1 cellular context compared by ENCODE assay signal in the genomic region with DNA sequence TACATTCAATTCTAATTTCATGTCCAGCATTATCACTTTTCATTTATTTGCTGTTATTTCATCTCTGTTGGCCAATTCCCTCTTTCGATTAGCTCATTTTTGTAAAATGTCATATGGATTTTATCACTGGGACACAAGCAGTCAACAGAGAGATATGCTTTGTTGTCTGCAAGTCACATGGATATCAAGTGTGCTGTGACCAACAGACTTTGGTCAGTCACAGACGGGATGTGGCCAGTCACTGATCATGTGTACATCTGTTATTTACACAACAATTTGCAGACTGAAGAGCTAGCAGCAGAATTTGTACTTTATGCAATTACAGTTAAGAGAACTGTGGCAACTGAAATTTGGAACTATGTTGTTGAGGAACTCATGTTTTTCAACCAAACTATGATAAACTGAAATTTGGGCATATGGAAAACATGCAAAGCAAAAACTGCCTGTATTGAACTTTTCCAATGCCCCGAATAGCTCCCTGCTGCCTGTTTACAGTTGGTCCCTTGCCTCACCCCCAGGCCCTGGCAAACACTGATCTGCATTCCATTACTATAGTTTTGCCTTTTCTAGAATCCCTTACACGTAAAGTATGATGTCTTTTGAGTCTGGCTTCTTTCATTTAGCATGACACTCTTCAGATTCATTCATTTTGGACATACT.
A peak's percentile ranks its signal among the peaks of the same experiment; 100 is the strongest.
TF ChIP-seq lines count a peak whose summit lies in the region.

No MANE protein-coding gene starts in this region.

TF ChIP-seq in HepG2, 621 proteins besides CTCF, POLR2A, EP300 and RAD21 (continued from another document and continues in another):
- no peak for TF ChIP-seq FOXC1 (CRISPR knock-in tag; IDR thresholded peaks at IDR 0.05; ENCODE audit: borderline replicate concordance)
- TF ChIP-seq ZNF256 (CRISPR knock-in tag; conservative IDR thresholded peaks at IDR 0.05) = no peak
- no peak for TF ChIP-seq RFXANK (CRISPR knock-in tag; IDR thresholded peaks at IDR 0.05)
- no peak for TF ChIP-seq HES4 (CRISPR knock-in tag; IDR thresholded peaks at IDR 0.05; ENCODE audit: borderline replicate concordance)
- no peak for TF ChIP-seq ESRRA (CRISPR knock-in tag; IDR thresholded peaks at IDR 0.05; ENCODE audit: low read depth)
- peak; percentile 74; the same call in 1 of the 2 replicates for TF ChIP-seq FOXO1 (CRISPR knock-in tag; IDR thresholded peaks at IDR 0.05)
- TF ChIP-seq ZNF510 (CRISPR knock-in tag; IDR thresholded peaks at IDR 0.05; ENCODE audit: low read depth) = no peak
- no peak for TF ChIP-seq ISL2 (CRISPR knock-in tag; IDR thresholded peaks at IDR 0.05)
- TF ChIP-seq TCF12 (IDR thresholded peaks at IDR 0.05) = no peak
- no peak for TF ChIP-seq TCF12 (CRISPR knock-in tag; IDR thresholded peaks at IDR 0.05)
- no peak for TF ChIP-seq RFXAP (CRISPR knock-in tag; IDR thresholded peaks at IDR 0.05; ENCODE audit: borderline replicate concordance)
- no peak for TF ChIP-seq ZNF75D (CRISPR knock-in tag; IDR thresholded peaks at IDR 0.05; ENCODE audit: borderline replicate concordance)
- TF ChIP-seq, protein P1, sequence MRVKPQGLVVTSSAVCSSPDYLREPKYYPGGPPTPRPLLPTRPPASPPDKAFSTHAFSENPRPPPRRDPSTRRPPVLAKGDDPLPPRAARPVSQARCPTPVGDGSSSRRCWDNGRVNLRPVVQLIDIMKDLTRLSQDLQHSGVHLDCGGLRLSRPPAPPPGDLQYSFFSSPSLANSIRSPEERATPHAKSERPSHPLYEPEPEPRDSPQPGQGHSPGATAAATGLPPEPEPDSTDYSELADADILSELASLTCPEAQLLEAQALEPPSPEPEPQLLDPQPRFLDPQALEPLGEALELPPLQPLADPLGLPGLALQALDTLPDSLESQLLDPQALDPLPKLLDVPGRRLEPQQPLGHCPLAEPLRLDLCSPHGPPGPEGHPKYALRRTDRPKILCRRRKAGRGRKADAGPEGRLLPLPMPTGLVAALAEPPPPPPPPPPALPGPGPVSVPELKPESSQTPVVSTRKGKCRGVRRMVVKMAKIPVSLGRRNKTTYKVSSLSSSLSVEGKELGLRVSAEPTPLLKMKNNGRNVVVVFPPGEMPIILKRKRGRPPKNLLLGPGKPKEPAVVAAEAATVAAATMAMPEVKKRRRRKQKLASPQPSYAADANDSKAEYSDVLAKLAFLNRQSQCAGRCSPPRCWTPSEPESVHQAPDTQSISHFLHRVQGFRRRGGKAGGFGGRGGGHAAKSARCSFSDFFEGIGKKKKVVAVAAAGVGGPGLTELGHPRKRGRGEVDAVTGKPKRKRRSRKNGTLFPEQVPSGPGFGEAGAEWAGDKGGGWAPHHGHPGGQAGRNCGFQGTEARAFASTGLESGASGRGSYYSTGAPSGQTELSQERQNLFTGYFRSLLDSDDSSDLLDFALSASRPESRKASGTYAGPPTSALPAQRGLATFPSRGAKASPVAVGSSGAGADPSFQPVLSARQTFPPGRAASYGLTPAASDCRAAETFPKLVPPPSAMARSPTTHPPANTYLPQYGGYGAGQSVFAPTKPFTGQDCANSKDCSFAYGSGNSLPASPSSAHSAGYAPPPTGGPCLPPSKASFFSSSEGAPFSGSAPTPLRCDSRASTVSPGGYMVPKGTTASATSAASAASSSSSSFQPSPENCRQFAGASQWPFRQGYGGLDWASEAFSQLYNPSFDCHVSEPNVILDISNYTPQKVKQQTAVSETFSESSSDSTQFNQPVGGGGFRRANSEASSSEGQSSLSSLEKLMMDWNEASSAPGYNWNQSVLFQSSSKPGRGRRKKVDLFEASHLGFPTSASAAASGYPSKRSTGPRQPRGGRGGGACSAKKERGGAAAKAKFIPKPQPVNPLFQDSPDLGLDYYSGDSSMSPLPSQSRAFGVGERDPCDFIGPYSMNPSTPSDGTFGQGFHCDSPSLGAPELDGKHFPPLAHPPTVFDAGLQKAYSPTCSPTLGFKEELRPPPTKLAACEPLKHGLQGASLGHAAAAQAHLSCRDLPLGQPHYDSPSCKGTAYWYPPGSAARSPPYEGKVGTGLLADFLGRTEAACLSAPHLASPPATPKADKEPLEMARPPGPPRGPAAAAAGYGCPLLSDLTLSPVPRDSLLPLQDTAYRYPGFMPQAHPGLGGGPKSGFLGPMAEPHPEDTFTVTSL (CRISPR knock-in tag; IDR thresholded peaks at IDR 0.05; ENCODE audit: borderline replicate concordance) = peak; percentile 93
- TF ChIP-seq HMGA1 (CRISPR knock-in tag; conservative IDR thresholded peaks at IDR 0.05) = no peak
- TF ChIP-seq, protein P2, sequence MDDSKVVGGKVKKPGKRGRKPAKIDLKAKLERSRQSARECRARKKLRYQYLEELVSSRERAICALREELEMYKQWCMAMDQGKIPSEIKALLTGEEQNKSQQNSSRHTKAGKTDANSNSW (CRISPR knock-in tag; IDR thresholded peaks at IDR 0.05; ENCODE audit: borderline replicate concordance) = no peak
- TF ChIP-seq SAFB2 (CRISPR knock-in tag; IDR thresholded peaks at IDR 0.05; ENCODE audit: borderline replicate concordance, low read depth) = no peak
- TF ChIP-seq, protein P3, sequence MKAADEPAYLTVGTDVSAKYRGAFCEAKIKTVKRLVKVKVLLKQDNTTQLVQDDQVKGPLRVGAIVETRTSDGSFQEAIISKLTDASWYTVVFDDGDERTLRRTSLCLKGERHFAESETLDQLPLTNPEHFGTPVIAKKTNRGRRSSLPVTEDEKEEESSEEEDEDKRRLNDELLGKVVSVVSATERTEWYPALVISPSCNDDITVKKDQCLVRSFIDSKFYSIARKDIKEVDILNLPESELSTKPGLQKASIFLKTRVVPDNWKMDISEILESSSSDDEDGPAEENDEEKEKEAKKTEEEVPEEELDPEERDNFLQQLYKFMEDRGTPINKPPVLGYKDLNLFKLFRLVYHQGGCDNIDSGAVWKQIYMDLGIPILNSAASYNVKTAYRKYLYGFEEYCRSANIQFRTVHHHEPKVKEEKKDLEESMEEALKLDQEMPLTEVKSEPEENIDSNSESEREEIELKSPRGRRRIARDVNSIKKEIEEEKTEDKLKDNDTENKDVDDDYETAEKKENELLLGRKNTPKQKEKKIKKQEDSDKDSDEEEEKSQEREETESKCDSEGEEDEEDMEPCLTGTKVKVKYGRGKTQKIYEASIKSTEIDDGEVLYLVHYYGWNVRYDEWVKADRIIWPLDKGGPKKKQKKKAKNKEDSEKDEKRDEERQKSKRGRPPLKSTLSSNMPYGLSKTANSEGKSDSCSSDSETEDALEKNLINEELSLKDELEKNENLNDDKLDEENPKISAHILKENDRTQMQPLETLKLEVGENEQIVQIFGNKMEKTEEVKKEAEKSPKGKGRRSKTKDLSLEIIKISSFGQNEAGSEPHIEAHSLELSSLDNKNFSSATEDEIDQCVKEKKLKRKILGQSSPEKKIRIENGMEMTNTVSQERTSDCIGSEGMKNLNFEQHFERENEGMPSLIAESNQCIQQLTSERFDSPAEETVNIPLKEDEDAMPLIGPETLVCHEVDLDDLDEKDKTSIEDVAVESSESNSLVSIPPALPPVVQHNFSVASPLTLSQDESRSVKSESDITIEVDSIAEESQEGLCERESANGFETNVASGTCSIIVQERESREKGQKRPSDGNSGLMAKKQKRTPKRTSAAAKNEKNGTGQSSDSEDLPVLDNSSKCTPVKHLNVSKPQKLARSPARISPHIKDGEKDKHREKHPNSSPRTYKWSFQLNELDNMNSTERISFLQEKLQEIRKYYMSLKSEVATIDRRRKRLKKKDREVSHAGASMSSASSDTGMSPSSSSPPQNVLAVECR (CRISPR knock-in tag; IDR thresholded peaks at IDR 0.05; ENCODE audit: borderline replicate concordance) = peak; percentile 42; the same call in 1 of the 2 replicates
- TF ChIP-seq, protein P4, sequence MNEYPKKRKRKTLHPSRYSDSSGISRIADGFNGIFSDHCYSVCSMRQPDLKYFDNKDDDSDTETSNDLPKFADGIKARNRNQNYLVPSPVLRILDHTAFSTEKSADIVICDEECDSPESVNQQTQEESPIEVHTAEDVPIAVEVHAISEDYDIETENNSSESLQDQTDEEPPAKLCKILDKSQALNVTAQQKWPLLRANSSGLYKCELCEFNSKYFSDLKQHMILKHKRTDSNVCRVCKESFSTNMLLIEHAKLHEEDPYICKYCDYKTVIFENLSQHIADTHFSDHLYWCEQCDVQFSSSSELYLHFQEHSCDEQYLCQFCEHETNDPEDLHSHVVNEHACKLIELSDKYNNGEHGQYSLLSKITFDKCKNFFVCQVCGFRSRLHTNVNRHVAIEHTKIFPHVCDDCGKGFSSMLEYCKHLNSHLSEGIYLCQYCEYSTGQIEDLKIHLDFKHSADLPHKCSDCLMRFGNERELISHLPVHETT (CRISPR knock-in tag; conservative IDR thresholded peaks at IDR 0.05) = no peak
- TF ChIP-seq USF2 (IDR thresholded peaks at IDR 0.05; ENCODE audit: low read depth, low read length) = peak; percentile 22; the same call in 1 of the 2 replicates
- TF ChIP-seq USF2 (CRISPR knock-in tag; IDR thresholded peaks at IDR 0.05; ENCODE audit: borderline replicate concordance) = peak; percentile 34; the same call in 1 of the 2 replicates
- no peak for TF ChIP-seq ZNF12 (CRISPR knock-in tag; IDR thresholded peaks at IDR 0.05)
- TF ChIP-seq, protein P5, sequence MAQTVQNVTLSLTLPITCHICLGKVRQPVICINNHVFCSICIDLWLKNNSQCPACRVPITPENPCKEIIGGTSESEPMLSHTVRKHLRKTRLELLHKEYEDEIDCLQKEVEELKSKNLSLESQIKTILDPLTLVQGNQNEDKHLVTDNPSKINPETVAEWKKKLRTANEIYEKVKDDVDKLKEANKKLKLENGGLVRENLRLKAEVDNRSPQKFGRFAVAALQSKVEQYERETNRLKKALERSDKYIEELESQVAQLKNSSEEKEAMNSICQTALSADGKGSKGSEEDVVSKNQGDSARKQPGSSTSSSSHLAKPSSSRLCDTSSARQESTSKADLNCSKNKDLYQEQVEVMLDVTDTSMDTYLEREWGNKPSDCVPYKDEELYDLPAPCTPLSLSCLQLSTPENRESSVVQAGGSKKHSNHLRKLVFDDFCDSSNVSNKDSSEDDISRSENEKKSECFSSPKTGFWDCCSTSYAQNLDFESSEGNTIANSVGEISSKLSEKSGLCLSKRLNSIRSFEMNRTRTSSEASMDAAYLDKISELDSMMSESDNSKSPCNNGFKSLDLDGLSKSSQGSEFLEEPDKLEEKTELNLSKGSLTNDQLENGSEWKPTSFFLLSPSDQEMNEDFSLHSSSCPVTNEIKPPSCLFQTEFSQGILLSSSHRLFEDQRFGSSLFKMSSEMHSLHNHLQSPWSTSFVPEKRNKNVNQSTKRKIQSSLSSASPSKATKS (CRISPR knock-in tag; IDR thresholded peaks at IDR 0.05) = no peak
- TF ChIP-seq ZNF10 (CRISPR knock-in tag; IDR thresholded peaks at IDR 0.05; ENCODE audit: borderline replicate concordance, low read depth) = no peak
- no peak for TF ChIP-seq NR2F1 (CRISPR knock-in tag; IDR thresholded peaks at IDR 0.05)
- TF ChIP-seq, protein P6, sequence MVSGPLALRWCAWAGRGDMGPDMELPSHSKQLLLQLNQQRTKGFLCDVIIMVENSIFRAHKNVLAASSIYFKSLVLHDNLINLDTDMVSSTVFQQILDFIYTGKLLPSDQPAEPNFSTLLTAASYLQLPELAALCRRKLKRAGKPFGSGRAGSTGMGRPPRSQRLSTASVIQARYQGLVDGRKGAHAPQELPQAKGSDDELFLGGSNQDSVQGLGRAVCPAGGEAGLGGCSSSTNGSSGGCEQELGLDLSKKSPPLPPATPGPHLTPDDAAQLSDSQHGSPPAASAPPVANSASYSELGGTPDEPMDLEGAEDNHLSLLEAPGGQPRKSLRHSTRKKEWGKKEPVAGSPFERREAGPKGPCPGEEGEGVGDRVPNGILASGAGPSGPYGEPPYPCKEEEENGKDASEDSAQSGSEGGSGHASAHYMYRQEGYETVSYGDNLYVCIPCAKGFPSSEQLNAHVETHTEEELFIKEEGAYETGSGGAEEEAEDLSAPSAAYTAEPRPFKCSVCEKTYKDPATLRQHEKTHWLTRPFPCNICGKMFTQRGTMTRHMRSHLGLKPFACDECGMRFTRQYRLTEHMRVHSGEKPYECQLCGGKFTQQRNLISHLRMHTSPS (CRISPR knock-in tag; IDR thresholded peaks at IDR 0.05; ENCODE audit: low read depth) = no peak
- peak; percentile 92 for TF ChIP-seq ARID5B (CRISPR knock-in tag; IDR thresholded peaks at IDR 0.05)
- no peak for TF ChIP-seq RAD51 (IDR thresholded peaks at IDR 0.05; ENCODE audit: borderline replicate concordance)
- TF ChIP-seq ZNF343 (CRISPR knock-in tag; IDR thresholded peaks at IDR 0.05) = no peak
